ENCODE assay signal across 2 cellular contexts in the genomic region with DNA sequence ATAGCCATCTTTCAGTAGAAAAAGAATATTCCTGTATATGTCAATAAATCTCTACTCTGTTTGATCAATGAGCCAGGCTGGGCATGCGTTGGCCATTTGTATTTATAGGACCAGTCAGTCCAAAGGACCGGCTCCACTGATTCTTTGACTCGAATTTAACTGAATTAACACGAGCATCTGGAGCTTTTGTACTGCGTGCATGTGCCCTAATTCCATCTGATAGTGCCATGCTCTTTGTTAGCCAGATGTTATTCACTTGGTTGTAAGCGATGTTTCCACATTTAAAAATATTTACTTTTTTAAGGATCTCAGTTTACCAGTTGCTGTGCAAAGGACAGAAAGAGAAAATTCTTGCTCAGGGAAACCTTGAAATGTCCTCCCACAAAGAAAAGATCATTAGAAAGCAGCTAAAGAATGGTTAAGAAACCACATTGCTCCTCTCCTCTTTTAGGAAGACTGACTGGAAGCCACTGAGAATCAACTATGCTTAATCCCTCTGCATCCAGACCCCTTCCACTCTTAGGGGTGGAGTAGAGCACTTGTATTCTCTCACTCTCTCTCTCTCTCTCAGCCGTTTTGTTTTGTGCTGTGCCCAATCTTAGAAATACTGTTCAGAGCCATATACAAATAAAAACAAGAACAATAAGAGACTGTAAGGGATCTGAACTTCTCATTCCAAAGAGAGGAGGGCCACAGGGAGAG.
TF ChIP-seq lines count a peak whose summit lies in the region.

No MANE protein-coding gene starts in this region.

TF ChIP-seq in IMR-90, 13 proteins besides CTCF, POLR2A, EP300 and RAD21:
- TF ChIP-seq FOS (IDR thresholded peaks at IDR 0.05; ENCODE audit: low read depth, low read length) (no peak), MXI1 (IDR thresholded peaks at IDR 0.05; ENCODE audit: borderline replicate concordance, low read depth, low read length) (no peak), MAFK (IDR thresholded peaks at IDR 0.05; ENCODE audit: low read depth, low read length) (no peak), BHLHE40 (IDR thresholded peaks at IDR 0.05; ENCODE audit: low read depth, low read length) (no peak), SMC3 (IDR thresholded peaks at IDR 0.05; ENCODE audit: low read depth, low read length) (no peak), CEBPB (IDR thresholded peaks at IDR 0.05; ENCODE audit: low read depth, low read length) (no peak), CHD1 (IDR thresholded peaks at IDR 0.05; ENCODE audit: low read depth, low read length) (no peak), MAZ (IDR thresholded peaks at IDR 0.05; ENCODE audit: borderline replicate concordance, low read depth, low read length) (no peak), RCOR1 (IDR thresholded peaks at IDR 0.05; ENCODE audit: insufficient replicate concordance, low read length) (no peak), RFX5 (IDR thresholded peaks at IDR 0.05; ENCODE audit: low read depth, low read length) (no peak), NFE2L2 (IDR thresholded peaks at IDR 0.05; ENCODE audit: low read depth, low read length) (no peak)
- TF ChIP-seq, protein P1, sequence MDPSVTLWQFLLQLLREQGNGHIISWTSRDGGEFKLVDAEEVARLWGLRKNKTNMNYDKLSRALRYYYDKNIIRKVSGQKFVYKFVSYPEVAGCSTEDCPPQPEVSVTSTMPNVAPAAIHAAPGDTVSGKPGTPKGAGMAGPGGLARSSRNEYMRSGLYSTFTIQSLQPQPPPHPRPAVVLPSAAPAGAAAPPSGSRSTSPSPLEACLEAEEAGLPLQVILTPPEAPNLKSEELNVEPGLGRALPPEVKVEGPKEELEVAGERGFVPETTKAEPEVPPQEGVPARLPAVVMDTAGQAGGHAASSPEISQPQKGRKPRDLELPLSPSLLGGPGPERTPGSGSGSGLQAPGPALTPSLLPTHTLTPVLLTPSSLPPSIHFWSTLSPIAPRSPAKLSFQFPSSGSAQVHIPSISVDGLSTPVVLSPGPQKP (IDR thresholded peaks at IDR 0.05; ENCODE audit: borderline replicate concordance, low read depth, low read length): no peak
- TF ChIP-seq, protein P2, sequence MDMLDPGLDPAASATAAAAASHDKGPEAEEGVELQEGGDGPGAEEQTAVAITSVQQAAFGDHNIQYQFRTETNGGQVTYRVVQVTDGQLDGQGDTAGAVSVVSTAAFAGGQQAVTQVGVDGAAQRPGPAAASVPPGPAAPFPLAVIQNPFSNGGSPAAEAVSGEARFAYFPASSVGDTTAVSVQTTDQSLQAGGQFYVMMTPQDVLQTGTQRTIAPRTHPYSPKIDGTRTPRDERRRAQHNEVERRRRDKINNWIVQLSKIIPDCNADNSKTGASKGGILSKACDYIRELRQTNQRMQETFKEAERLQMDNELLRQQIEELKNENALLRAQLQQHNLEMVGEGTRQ (IDR thresholded peaks at IDR 0.05; ENCODE audit: low read depth, low read length): no peak

TF ChIP-seq in SK-N-SH treated with all-trans-retinoic acid at 6 μM for 48 hours, 23 proteins besides CTCF, POLR2A, EP300 and RAD21:
- TF ChIP-seq ZNF565 (CRISPR knock-in tag; conservative IDR thresholded peaks at IDR 0.05; ENCODE audit: low read depth) (no peak), TCF4 (CRISPR knock-in tag; IDR thresholded peaks at IDR 0.05; ENCODE audit: borderline replicate concordance) (peak; percentile 90)
- TF ChIP-seq, protein P3, sequence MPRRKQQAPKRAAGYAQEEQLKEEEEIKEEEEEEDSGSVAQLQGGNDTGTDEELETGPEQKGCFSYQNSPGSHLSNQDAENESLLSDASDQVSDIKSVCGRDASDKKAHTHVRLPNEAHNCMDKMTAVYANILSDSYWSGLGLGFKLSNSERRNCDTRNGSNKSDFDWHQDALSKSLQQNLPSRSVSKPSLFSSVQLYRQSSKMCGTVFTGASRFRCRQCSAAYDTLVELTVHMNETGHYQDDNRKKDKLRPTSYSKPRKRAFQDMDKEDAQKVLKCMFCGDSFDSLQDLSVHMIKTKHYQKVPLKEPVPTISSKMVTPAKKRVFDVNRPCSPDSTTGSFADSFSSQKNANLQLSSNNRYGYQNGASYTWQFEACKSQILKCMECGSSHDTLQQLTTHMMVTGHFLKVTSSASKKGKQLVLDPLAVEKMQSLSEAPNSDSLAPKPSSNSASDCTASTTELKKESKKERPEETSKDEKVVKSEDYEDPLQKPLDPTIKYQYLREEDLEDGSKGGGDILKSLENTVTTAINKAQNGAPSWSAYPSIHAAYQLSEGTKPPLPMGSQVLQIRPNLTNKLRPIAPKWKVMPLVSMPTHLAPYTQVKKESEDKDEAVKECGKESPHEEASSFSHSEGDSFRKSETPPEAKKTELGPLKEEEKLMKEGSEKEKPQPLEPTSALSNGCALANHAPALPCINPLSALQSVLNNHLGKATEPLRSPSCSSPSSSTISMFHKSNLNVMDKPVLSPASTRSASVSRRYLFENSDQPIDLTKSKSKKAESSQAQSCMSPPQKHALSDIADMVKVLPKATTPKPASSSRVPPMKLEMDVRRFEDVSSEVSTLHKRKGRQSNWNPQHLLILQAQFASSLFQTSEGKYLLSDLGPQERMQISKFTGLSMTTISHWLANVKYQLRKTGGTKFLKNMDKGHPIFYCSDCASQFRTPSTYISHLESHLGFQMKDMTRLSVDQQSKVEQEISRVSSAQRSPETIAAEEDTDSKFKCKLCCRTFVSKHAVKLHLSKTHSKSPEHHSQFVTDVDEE (CRISPR knock-in tag; IDR thresholded peaks at IDR 0.05): peak; percentile 61; the same call in 1 of the 2 replicates
